In the genomic region with DNA sequence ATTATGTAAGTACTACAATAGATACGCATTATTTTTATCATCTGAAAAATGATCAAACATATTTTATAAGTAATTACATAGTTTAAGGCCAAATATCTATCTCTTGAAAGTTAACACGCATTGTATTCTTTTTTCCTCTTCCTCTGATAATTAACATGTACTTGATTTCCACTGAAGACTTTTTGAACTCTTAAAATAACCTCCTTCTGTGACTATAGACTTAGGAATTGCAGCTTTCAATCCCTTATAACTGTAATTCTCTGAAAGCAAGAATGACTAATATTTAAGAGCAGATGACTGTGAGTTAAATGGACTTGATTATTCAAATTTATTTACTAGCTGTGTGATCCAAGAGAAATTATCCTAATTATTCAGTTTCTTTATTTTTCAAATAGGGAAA, we compare ENCODE assay signal across 27 cellular contexts.
A peak's percentile ranks its signal among the peaks of the same experiment; 100 is the strongest.
DNase-seq lines count a peak whose midpoint lies in the region; ATAC-seq and TF ChIP-seq lines count a peak whose summit lies in the region.
"Had no signal": no experiment of that assay in that cellular context is flagged by ENCODE, and none has a peak within 500 bp of the region (broad histone marks: within the 10 kb centered on the region; RNA-seq: fewer than 3 reads in every experiment).

No MANE protein-coding gene starts in this region.

- H3K27ac ChIP-seq in smooth muscle cell (ENCODE audit: low read depth): peak overlapping the region; percentile 33
- H3K27ac ChIP-seq in CD8-positive, alpha-beta T cell (ENCODE audit: low read depth, low read length): no peak overlapping the region
- H3K27ac ChIP-seq: BLaER1, HL-60, skin epidermis, VCaP had no signal

- H3K4me3 ChIP-seq in adipocyte (ENCODE audit: low read length) (no peak overlapping the region), smooth muscle cell (no peak overlapping the region)
- H3K4me3 ChIP-seq in CD8-positive, alpha-beta T cell (ENCODE audit: low read depth, low read length): no peak overlapping the region
- H3K4me3 ChIP-seq: BLaER1, mucosa of descending colon, skin epidermis had no signal

- H3K79me2 ChIP-seq in smooth muscle cell (ENCODE audit: low read depth): no peaks in the 10 kb centered on the region

- H3K4me1 Mint-ChIP-seq in CD8-positive, alpha-beta T cell (ENCODE audit: low read depth): no peaks in the 10 kb centered on the region
- H3K4me1 Mint-ChIP-seq in activated T-helper 2 cell treated with anti-CD3 and anti-CD28 coated beads, Interferon-gamma antibody, Interleukin-2, Interleukin-4, amounts not matched to agents 10 μg/mL and 5 μg/mL and 100 μg/mL, durations not matched to agents 14 hours and 24 hours and 36 hours (ENCODE audit: low read depth): no peaks in the 10 kb centered on the region
- H3K4me1 Mint-ChIP-seq: neural crest cell, T-helper 17 cell had no signal

- H3K4me3 Mint-ChIP-seq in CD8-positive, alpha-beta T cell: no peak overlapping the region
- H3K4me3 Mint-ChIP-seq in activated T-helper 2 cell treated with anti-CD3 and anti-CD28 coated beads, Interferon-gamma antibody, Interleukin-2, Interleukin-4, amounts not matched to agents 10 μg/mL and 5 μg/mL and 100 μg/mL, durations not matched to agents 14 hours and 24 hours and 36 hours (ENCODE audit: low read depth): no peak overlapping the region
- H3K4me3 Mint-ChIP-seq: IgD-negative memory B cell, neural crest cell, T-helper 17 cell, type B pancreatic cell had no signal

- H3K36me3 ChIP-seq in adipocyte (ENCODE audit: control insufficient read depth, insufficient read depth, low read length, severe bottlenecking) (no peaks in the 10 kb centered on the region), smooth muscle cell (ENCODE audit: low read depth) (no peaks in the 10 kb centered on the region)
- no peaks in the 10 kb centered on the region for H3K36me3 ChIP-seq in CD8-positive, alpha-beta T cell (ENCODE audit: insufficient read depth, low read length)
- H3K36me3 ChIP-seq: BLaER1 had no signal

- H3K9me3 ChIP-seq in adipocyte (ENCODE audit: control insufficient read depth, low read length): peaks cover 12% of the 10 kb centered on the region
- H3K9me3 ChIP-seq in smooth muscle cell (replicated peaks; ENCODE audit: low read depth): peaks cover 3% of the 10 kb centered on the region
- no peaks in the 10 kb centered on the region for H3K9me3 ChIP-seq in CD8-positive, alpha-beta T cell (ENCODE audit: low read length)

- H3K9me3 Mint-ChIP-seq in CD8-positive, alpha-beta T cell: peaks cover 5% of the 10 kb centered on the region
- H3K9me3 Mint-ChIP-seq in activated T-helper 2 cell treated with anti-CD3 and anti-CD28 coated beads, Interferon-gamma antibody, Interleukin-2, Interleukin-4, amounts not matched to agents 10 μg/mL and 5 μg/mL and 100 μg/mL, durations not matched to agents 14 hours and 24 hours and 36 hours: no peaks in the 10 kb centered on the region

- peak overlapping the region; percentile 25 for H3K4me2 ChIP-seq in smooth muscle cell
- H3K4me2 ChIP-seq: BLaER1 had no signal

- WGBS in smooth muscle cell (ENCODE audit: low lambda C conversion rate): 78% methylated on average over 2 of the region's 2 CpGs

- H3K9ac ChIP-seq in adipocyte (ENCODE audit: low read length) (no peak overlapping the region), smooth muscle cell (ENCODE audit: low read depth) (no peak overlapping the region)
- H3K9ac ChIP-seq: BLaER1 had no signal

- H3K4me1 ChIP-seq in adipocyte (ENCODE audit: control insufficient read depth, insufficient read depth, low read length) (peaks cover 22% of the 10 kb centered on the region), smooth muscle cell (ENCODE audit: low read depth) (peaks cover 2% of the 10 kb centered on the region)
- H3K4me1 ChIP-seq in CD8-positive, alpha-beta T cell (ENCODE audit: insufficient read depth, low read length): no peaks in the 10 kb centered on the region
- H3K4me1 ChIP-seq: BLaER1 had no signal

- ATAC-seq in CD8-positive, alpha-beta T cell: no peak
- ATAC-seq in HG02981 (IDR thresholded peaks at IDR 0.05; ENCODE audit: unreplicated experiment): no peak
- ATAC-seq: mucosa of descending colon, Right ventricle myocardium inferior, T-helper 17 cell had no signal

- CTCF ChIA-PET in CD8-positive, alpha-beta T cell (lab: Charles Lee): no interaction called here

- no peak overlapping the region for H2AFZ ChIP-seq in smooth muscle cell (ENCODE audit: low read depth)

- no peaks in the 10 kb centered on the region for H4K20me1 ChIP-seq in smooth muscle cell (ENCODE audit: low read depth)
- H4K20me1 ChIP-seq: BLaER1 had no signal

- no peak for TF ChIP-seq CTCF in smooth muscle cell (IDR thresholded peaks at IDR 0.05; ENCODE audit: borderline replicate concordance, insufficient read depth, poor library complexity, severe bottlenecking)
- no peak for TF ChIP-seq CTCF in CD8-positive, alpha-beta T cell (IDR thresholded peaks at IDR 0.05)

- intact Hi-C loops in CD8-positive, alpha-beta T cell (cut with DNase I, micrococcal nuclease): no loop called here
- intact Hi-C loops in activated T-helper 2 cell treated with anti-CD3 and anti-CD28 coated beads, Interferon-gamma antibody, Interleukin-2, Interleukin-4, amounts not matched to agents 10 μg/mL and 5 μg/mL and 100 μg/mL, durations not matched to agents 14 hours and 24 hours and 36 hours (cut with micrococcal nuclease): no loop called here

- POLR2A ChIA-PET in CD8-positive, alpha-beta T cell (lab: Charles Lee): no interaction called here

- no peak overlapping the region for H3K27ac Mint-ChIP-seq in CD8-positive, alpha-beta T cell
- H3K27ac Mint-ChIP-seq in activated T-helper 2 cell treated with anti-CD3 and anti-CD28 coated beads, Interferon-gamma antibody, Interleukin-2, Interleukin-4, amounts not matched to agents 10 μg/mL and 5 μg/mL and 100 μg/mL, durations not matched to agents 14 hours and 24 hours and 36 hours: no peak overlapping the region
- H3K27ac Mint-ChIP-seq: progenitor cell of endocrine pancreas, T-helper 17 cell, type B pancreatic cell had no signal

- H3K27me3 ChIP-seq in adipocyte (replicated peaks; ENCODE audit: control insufficient read depth, insufficient read depth, low read length) (no peaks in the 10 kb centered on the region), smooth muscle cell (ENCODE audit: low read depth) (no peaks in the 10 kb centered on the region)
- peaks cover 3% of the 10 kb centered on the region for H3K27me3 ChIP-seq in CD8-positive, alpha-beta T cell (ENCODE audit: insufficient read depth, low read length)
- H3K27me3 ChIP-seq: BLaER1 had no signal

- DNase-seq in HCEC 1CT (peak; percentile 73), adipocyte (ENCODE audit: low read depth) (peak; percentile 39), fibroblast of peridontal ligament (ENCODE audit: extremely low read depth) (peak; percentile 65), smooth muscle cell (lab: John Stamatoyannopoulos, UW; ENCODE audit: unreplicated experiment) (no peak)
- no peak for DNase-seq in CD8-positive, alpha-beta T cell
- DNase-seq in activated T-helper 2 cell treated with anti-CD3 and anti-CD28 coated beads, Interferon-gamma antibody, Interleukin-2, Interleukin-4, amounts not matched to agents 10 μg/mL and 5 μg/mL and 100 μg/mL, durations not matched to agents 14 hours and 24 hours and 36 hours (ENCODE audit: low spot score): no peak
- DNase-seq: activated CD4-positive, alpha-beta T cell treated with anti-CD3 and anti-CD28 coated beads, Interleukin-2, amount 50 U/mL, for 1 hour; activated CD8-positive, alpha-beta memory T cell treated with anti-CD3 and anti-CD28 coated beads, Interleukin-2, amount 50 U/mL, for 4 hours; activated effector memory CD4-positive, alpha-beta T cell treated with Interleukin-2 at 50 U/mL for 16 hours; caudate nucleus; erythroblast; mucosa of descending colon; NCI-H146; NCI-H2171 treated with DMSO at 0.1 percent for 48 hours; NCI-H526 treated with DMSO at 0.1 percent for 48 hours; stimulated activated CD4-positive, alpha-beta T cell treated with anti-CD3 and anti-CD28 coated beads, Interleukin-2, amount 100 ng/mL, for 48 hours; T-helper 17 cell had no signal

- no peaks in the 10 kb centered on the region for H3K36me3 Mint-ChIP-seq in CD8-positive, alpha-beta T cell
- no peaks in the 10 kb centered on the region for H3K36me3 Mint-ChIP-seq in activated T-helper 2 cell treated with anti-CD3 and anti-CD28 coated beads, Interferon-gamma antibody, Interleukin-2, Interleukin-4, amounts not matched to agents 10 μg/mL and 5 μg/mL and 100 μg/mL, durations not matched to agents 14 hours and 24 hours and 36 hours (ENCODE audit: low read depth)
- H3K36me3 Mint-ChIP-seq: IgD-negative memory B cell, type B pancreatic cell had no signal

- H3F3A ChIP-seq in smooth muscle cell (ENCODE audit: low read depth): no peaks in the 10 kb centered on the region

- H3K27me3 Mint-ChIP-seq in CD8-positive, alpha-beta T cell (ENCODE audit: low read depth): peaks cover 2% of the 10 kb centered on the region
- H3K27me3 Mint-ChIP-seq in activated T-helper 2 cell treated with anti-CD3 and anti-CD28 coated beads, Interferon-gamma antibody, Interleukin-2, Interleukin-4, amounts not matched to agents 10 μg/mL and 5 μg/mL and 100 μg/mL, durations not matched to agents 14 hours and 24 hours and 36 hours (ENCODE audit: low read depth): no peaks in the 10 kb centered on the region
- H3K27me3 Mint-ChIP-seq: IgD-negative memory B cell, progenitor cell of endocrine pancreas, type B pancreatic cell had no signal

Comparison
In these comparisons a context has a peak if more than half of its experiments do, and no peak if none do; other contexts are left out.
1. DNase-seq: peak in HCEC 1CT (single experiment), adipocyte (single experiment) and fibroblast of peridontal ligament (single experiment); none in smooth muscle cell (single experiment), CD8-positive, alpha-beta T cell (0 of 7) and activated T-helper 2 cell treated with anti-CD3 and anti-CD28 coated beads, Interferon-gamma antibody, Interleukin-2, Interleukin-4, amounts not matched to agents 10 μg/mL and 5 μg/mL and 100 μg/mL, durations not matched to agents 14 hours and 24 hours and 36 hours (single experiment).